15 cellular contexts compared by ENCODE assay signal in genomic region chr2:217356795-217357194, GRCh38.
DNase-seq lines count a peak whose midpoint lies in the region; ATAC-seq, FAIRE-seq and TF ChIP-seq lines count a peak whose summit lies in the region.
"Had no signal": no experiment of that assay in that cellular context is flagged by ENCODE, and none has a peak within 500 bp of the region (broad histone marks: within the 10 kb centered on the region; RNA-seq: fewer than 3 reads in every experiment).

No MANE protein-coding gene starts in this region.

- no peak overlapping the region for H2AK5ac ChIP-seq in H9 (ENCODE audit: insufficient read length, low read length)

- no peaks in the 10 kb centered on the region; a peak in 1 of 5 replicates for H3K9me3 Mint-ChIP-seq in H9
- no peaks in the 10 kb centered on the region for H3K9me3 Mint-ChIP-seq in activated CD8-positive, alpha-beta T cell treated with anti-CD3 and anti-CD28 coated beads, Interleukin-2, amount 10 ng/mL, durations not matched to agents 7 days and 5 days (ENCODE audit: insufficient read depth)
- H3K9me3 Mint-ChIP-seq: activated naive CD8-positive, alpha-beta T cell treated with anti-CD3 and anti-CD28 coated beads, Interleukin-2, amount 10 ng/mL, durations not matched to agents 7 days and 5 days had no signal

- H4K8ac ChIP-seq in H9 (replicated peaks; ENCODE audit: insufficient read length, low read depth, low read length) = no peak overlapping the region

- H3K23ac ChIP-seq in H9 (ENCODE audit: insufficient read length, low read depth, low read length) = no peak overlapping the region

- no peaks in the 10 kb centered on the region for H3K79me1 ChIP-seq in H9 (ENCODE audit: insufficient read depth, low read depth, low read length, poor library complexity, severe bottlenecking)

- H2BK20ac ChIP-seq in H9 (ENCODE audit: low read depth, low read length, poor library complexity, severe bottlenecking) = no peak overlapping the region

- H3K27me3 ChIP-seq in H9 (ENCODE audit: insufficient read depth, low read length) = 0 out of 2 replicates have a peak, but pooled peaks cover under 1% of the 10 kb centered on the region

- no peaks in the 10 kb centered on the region for H3K79me2 ChIP-seq in H9 (ENCODE audit: insufficient read depth, low read length)

- no peak overlapping the region for H3K9ac ChIP-seq in H9 (ENCODE audit: extremely low read depth, insufficient read length, low read length)

- 0 out of 2 replicates have a peak overlapping the region, but pooled peaks have one; percentile 72 for H3K14ac ChIP-seq in H9 (ENCODE audit: insufficient read depth, low read length)

- no peak overlapping the region for H3K4ac ChIP-seq in H9 (ENCODE audit: low read depth, low read length)

- no peak overlapping the region for H3T11ph ChIP-seq in H9 (ENCODE audit: low read length)

- FAIRE-seq in GM12891 (lab: Jason Lieb, UNC) = no peak
- FAIRE-seq: GM18507, TTC549 had no signal

- H3K9me3 ChIP-seq in H9 (ENCODE audit: control insufficient read depth, low read depth, low read length) (no peaks in the 10 kb centered on the region), T-helper 17 cell (ENCODE audit: control insufficient read depth, low read length, poor library complexity, severe bottlenecking) (no peaks in the 10 kb centered on the region)

- H3K4me3 Mint-ChIP-seq in H9 (no peak overlapping the region), T-helper 17 cell (no peak overlapping the region)
- no peak overlapping the region for H3K4me3 Mint-ChIP-seq in activated CD8-positive, alpha-beta T cell treated with anti-CD3 and anti-CD28 coated beads, Interleukin-2, amount 10 ng/mL, durations not matched to agents 7 days and 5 days
- H3K4me3 Mint-ChIP-seq: activated naive CD8-positive, alpha-beta T cell treated with anti-CD3 and anti-CD28 coated beads, Interleukin-2, amount 10 ng/mL, durations not matched to agents 7 days and 5 days had no signal

- no peak overlapping the region for H3K27ac ChIP-seq in H9 (ENCODE audit: insufficient read length, low read depth, low read length)

- no peak overlapping the region for H4K91ac ChIP-seq in H9 (ENCODE audit: insufficient read length, low read depth, low read length)

- H3K27me3 Mint-ChIP-seq in H9 (ENCODE audit: low read depth) (peaks cover 21% of the 10 kb centered on the region), T-helper 17 cell (no peaks in the 10 kb centered on the region)
- H3K27me3 Mint-ChIP-seq in activated CD8-positive, alpha-beta T cell treated with anti-CD3 and anti-CD28 coated beads, Interleukin-2, amount 10 ng/mL, durations not matched to agents 7 days and 5 days (ENCODE audit: low read depth) = peaks cover 5% of the 10 kb centered on the region
- H3K27me3 Mint-ChIP-seq: activated naive CD8-positive, alpha-beta T cell treated with anti-CD3 and anti-CD28 coated beads, Interleukin-2, amount 10 ng/mL, durations not matched to agents 7 days and 5 days had no signal

- ATAC-seq in T-helper 17 cell (no peak), GM19463 (IDR thresholded peaks at IDR 0.05; ENCODE audit: unreplicated experiment) (no peak)
- no peak for ATAC-seq in activated CD8-positive, alpha-beta T cell treated with anti-CD3 and anti-CD28 coated beads, Interleukin-2, amount 10 ng/mL, durations not matched to agents 7 days and 5 days

- POLR2A ChIA-PET in activated CD8-positive, alpha-beta T cell treated with anti-CD3 and anti-CD28 coated beads, Interleukin-2, amount 10 ng/mL, durations not matched to agents 7 days and 5 days (lab: Charles Lee) = no interaction called here

- peaks cover 10 to 18% of the 10 kb centered on the region in 2 experiments for H3K4me1 Mint-ChIP-seq in H9
- H3K4me1 Mint-ChIP-seq in T-helper 17 cell = no peaks in the 10 kb centered on the region
- peaks cover 3% of the 10 kb centered on the region for H3K4me1 Mint-ChIP-seq in activated CD8-positive, alpha-beta T cell treated with anti-CD3 and anti-CD28 coated beads, Interleukin-2, amount 10 ng/mL, durations not matched to agents 7 days and 5 days (ENCODE audit: low read depth)

- TF ChIP-seq POLR2A in GM12891 (IDR thresholded peaks at IDR 0.05; ENCODE audit: low read depth, low read length) = no peak

- no peak for TF ChIP-seq CTCF in H9 (conservative IDR thresholded peaks at IDR 0.05)

- no peak overlapping the region for H2BK120ac ChIP-seq in H9 (ENCODE audit: low read depth, low read length, poor library complexity, severe bottlenecking)

- H3K56ac ChIP-seq in H9 (ENCODE audit: insufficient read length, low read depth, low read length) = no peak overlapping the region

- no peak overlapping the region for H3K4me2 ChIP-seq in H9 (ENCODE audit: insufficient read depth, insufficient read length, low read length)

- no peak overlapping the region for H4K5ac ChIP-seq in H9 (ENCODE audit: insufficient read length, low read depth, low read length)

- H2BK12ac ChIP-seq in H9 (ENCODE audit: insufficient read length, low read depth, low read length) = no peak overlapping the region

- WGBS in H9 (ENCODE audit: extremely low coverage, insufficient read length, low lambda C conversion rate) = no CpG with 5 or more reads among the region's 7 CpGs

- H2BK5ac ChIP-seq in H9 (ENCODE audit: insufficient read length, low read length) = no peak overlapping the region

- H4K20me1 ChIP-seq in H9 (ENCODE audit: control insufficient read depth, insufficient read depth, insufficient read length) = no peaks in the 10 kb centered on the region

- H2AFZ ChIP-seq in H9 (ENCODE audit: low read length) = no peak overlapping the region

- no peak overlapping the region for H2BK15ac ChIP-seq in H9 (ENCODE audit: low read depth, low read length)

- DNase-seq in H9 (no peak), dedifferentiated amniotic fluid mesenchymal stem cell (ENCODE audit: extremely low spot score) (peak; percentile 65), middle frontal gyrus (ENCODE audit: extremely low spot score, low spot score) (peak; percentile 44), superior temporal gyrus (ENCODE audit: extremely low spot score) (peak; percentile 54), T-helper 17 cell (no peak), GM12891 (ENCODE audit: insufficient read length, low spot score) (no peak)
- DNase-seq in activated CD8-positive, alpha-beta T cell treated with anti-CD3 and anti-CD28 coated beads, Interleukin-2, amount 10 ng/mL, durations not matched to agents 7 days and 5 days = no peak
- DNase-seq: activated naive CD8-positive, alpha-beta T cell treated with anti-CD3 and anti-CD28 coated beads, Interleukin-2, amount 10 ng/mL, durations not matched to agents 7 days and 5 days; NCI-H1417; NCI-H748 treated with DMSO at 0.1 percent for 48 hours; stimulated activated CD4-positive, alpha-beta T cell treated with anti-CD3 and anti-CD28 coated beads, Interleukin-4, amount 100 ng/mL, for 4 hours; stimulated activated naive CD4-positive, alpha-beta T cell had no signal

- H3K36me3 Mint-ChIP-seq in H9 (ENCODE audit: insufficient read depth in 1 of 3, low read depth in 3 of 3) (no peaks in the 10 kb centered on the region), T-helper 17 cell (ENCODE audit: low read depth) (no peaks in the 10 kb centered on the region)
- no peaks in the 10 kb centered on the region for H3K36me3 Mint-ChIP-seq in activated CD8-positive, alpha-beta T cell treated with anti-CD3 and anti-CD28 coated beads, Interleukin-2, amount 10 ng/mL, durations not matched to agents 7 days and 5 days (ENCODE audit: low read depth)
- H3K36me3 Mint-ChIP-seq: activated naive CD8-positive, alpha-beta T cell treated with anti-CD3 and anti-CD28 coated beads, Interleukin-2, amount 10 ng/mL, durations not matched to agents 7 days and 5 days had no signal

- CTCF ChIA-PET in activated CD8-positive, alpha-beta T cell treated with anti-CD3 and anti-CD28 coated beads, Interleukin-2, amount 10 ng/mL, durations not matched to agents 7 days and 5 days (lab: Charles Lee) = no interaction called here

- peaks cover 2% of the 10 kb centered on the region; the same call in 1 of the 2 replicates for H3K4me1 ChIP-seq in H9 (ENCODE audit: insufficient read depth, low read length)

- no peak overlapping the region for H3K27ac Mint-ChIP-seq in H9
- no peak overlapping the region for H3K27ac Mint-ChIP-seq in T-helper 17 cell
- H3K27ac Mint-ChIP-seq in activated CD8-positive, alpha-beta T cell treated with anti-CD3 and anti-CD28 coated beads, Interleukin-2, amount 10 ng/mL, durations not matched to agents 7 days and 5 days = no peak overlapping the region
- H3K27ac Mint-ChIP-seq: activated naive CD8-positive, alpha-beta T cell treated with anti-CD3 and anti-CD28 coated beads, Interleukin-2, amount 10 ng/mL, durations not matched to agents 7 days and 5 days had no signal

- no peaks in the 10 kb centered on the region for H3K23me2 ChIP-seq in H9 (ENCODE audit: insufficient read length, low read depth, low read length, poor library complexity, severe bottlenecking)

- H3K18ac ChIP-seq in H9 (ENCODE audit: insufficient read length, low read depth, low read length) = no peak overlapping the region

TF ChIP-seq in GM12891, 5 proteins besides CTCF, POLR2A, EP300 and RAD21:
- TF ChIP-seq POLR2AphosphoS5 (IDR thresholded peaks at IDR 0.05; ENCODE audit: low read depth, low read length) = no peak
- TF ChIP-seq SPI1 (IDR thresholded peaks at IDR 0.05; ENCODE audit: low read depth, low read length) = no peak
- TF ChIP-seq TAF1 (IDR thresholded peaks at IDR 0.05; ENCODE audit: low read depth, low read length) = no peak
- no peak for TF ChIP-seq PAX5 (IDR thresholded peaks at IDR 0.05; ENCODE audit: insufficient read depth, low read length, severe bottlenecking)
- TF ChIP-seq POU2F2 (IDR thresholded peaks at IDR 0.05; ENCODE audit: low read depth, low read length) = no peak
TF ChIP-seq in GM12891: peak in this region for 0.

Comparison
In these comparisons a context has a peak if more than half of its experiments do, and no peak if none do; other contexts are left out.
1. DNase-seq: peak in dedifferentiated amniotic fluid mesenchymal stem cell (single experiment), middle frontal gyrus (single experiment) and superior temporal gyrus (single experiment); none in H9 (single experiment), T-helper 17 cell (0 of 3), activated CD8-positive, alpha-beta T cell treated with anti-CD3 and anti-CD28 coated beads, Interleukin-2, amount 10 ng/mL, durations not matched to agents 7 days and 5 days (single experiment) and GM12891 (single experiment).